15 cellular contexts compared by ENCODE assay signal in the genomic region with DNA sequence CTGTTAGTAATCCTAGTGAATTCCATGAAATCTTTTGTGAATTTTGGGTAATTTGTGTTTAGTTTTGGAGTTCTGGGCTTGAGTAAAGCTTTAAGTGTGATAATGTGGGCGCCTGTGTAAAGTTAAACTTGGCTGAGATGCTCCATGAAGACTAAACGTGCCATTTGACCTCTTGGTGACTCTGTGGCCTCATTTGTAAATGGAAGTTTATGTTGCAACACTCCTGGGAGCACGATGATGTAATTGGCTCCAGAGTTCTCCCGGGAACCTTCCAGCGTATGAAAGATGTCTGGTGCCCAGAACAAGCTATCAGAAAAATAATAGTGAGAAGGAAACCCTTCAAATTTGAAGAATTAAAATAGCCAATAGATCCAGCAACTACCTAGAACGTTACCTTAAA.
DNase-seq lines count a peak whose midpoint lies in the region; TF ChIP-seq lines count a peak whose summit lies in the region.
"Had no signal": no experiment of that assay in that cellular context is flagged by ENCODE, and none has a peak within 500 bp of the region (broad histone marks: within the 10 kb centered on the region; RNA-seq: fewer than 3 reads in every experiment).

No MANE protein-coding gene starts in this region.

- H3K9me3 ChIP-seq in SJCRH30 (replicated peaks): no peaks in the 10 kb centered on the region
- H3K9me3 ChIP-seq: neutrophil had no signal

- peak; percentile 52 for DNase-seq in EL
- peak; percentile 11 to 28 for DNase-seq in SJCRH30
- peak; percentile 70 for DNase-seq in fibroblast of villous mesenchyme (ENCODE audit: low read depth)
- DNase-seq in renal cortical epithelial cell (ENCODE audit: low read depth): peak; percentile 46
- DNase-seq in globus pallidus (ENCODE audit: low spot score): no peak
- no peak for DNase-seq in glomerular visceral epithelial cell (ENCODE audit: extremely low spot score)
- no peak for DNase-seq in stimulated activated CD8-positive, alpha-beta memory T cell treated with anti-CD3 and anti-CD28 coated beads, Interleukin-4, amount 100 ng/mL, for 48 hours
- DNase-seq in NOMO-1 treated with DMSO at 0.1 percent for 48 hours (lab: John Stamatoyannopoulos, UW; ENCODE audit: unreplicated experiment): no peak
- DNase-seq: activated CD4-positive, alpha-beta T cell treated with anti-CD3 and anti-CD28 coated beads, Interleukin-2, amount 10 ng/mL, durations not matched to agents 7 days and 5 days; cerebellar nuclear complex; H9; KBM-7; NCI-H187; stimulated activated naive CD8-positive, alpha-beta T cell treated with anti-CD3 and anti-CD28 coated beads, Interleukin-15, amount 100 ng/mL, for 72 hours had no signal

- H3K4me1 ChIP-seq in SJCRH30: peaks cover 6% of the 10 kb centered on the region; the same call in 1 of the 2 replicates

- H3K27me3 ChIP-seq in SJCRH30: no peaks in the 10 kb centered on the region
- H3K27me3 ChIP-seq: neutrophil had no signal

- H3K4me3 ChIP-seq in SJCRH30 (no peak overlapping the region), fibroblast of villous mesenchyme (ENCODE audit: low read depth, low read length) (no peak overlapping the region)

- no peak overlapping the region for H3K27ac ChIP-seq in SJCRH30
- H3K27ac ChIP-seq: neutrophil had no signal

- TF ChIP-seq CTCF in fibroblast of villous mesenchyme (IDR thresholded peaks at IDR 0.05; ENCODE audit: insufficient read depth, low read depth, low read length): no peak

- H3K36me3 ChIP-seq in SJCRH30: no peaks in the 10 kb centered on the region
- H3K36me3 ChIP-seq: neutrophil had no signal

Comparison
In these comparisons a context has a peak if more than half of its experiments do, and no peak if none do; other contexts are left out.
1. DNase-seq: peak in EL (single experiment), SJCRH30 (2 of 2), fibroblast of villous mesenchyme (single experiment) and renal cortical epithelial cell (single experiment); none in globus pallidus (single experiment), glomerular visceral epithelial cell (single experiment), stimulated activated CD8-positive, alpha-beta memory T cell treated with anti-CD3 and anti-CD28 coated beads, Interleukin-4, amount 100 ng/mL, for 48 hours (single experiment) and NOMO-1 treated with DMSO at 0.1 percent for 48 hours (single experiment).